Comparison of ENCODE assay signal across 23 cellular contexts in genomic region chr4:47646372-47646771, GRCh38.
"Had no signal": no experiment of that assay in that cellular context is flagged by ENCODE, and none has a peak within 500 bp of the region (broad histone marks: within the 10 kb centered on the region; RNA-seq: fewer than 3 reads in every experiment).

No MANE protein-coding gene starts in this region.

- H3K9me3 ChIP-seq: colonic mucosa, esophagus muscularis mucosa, gastroesophageal sphincter, heart right ventricle, neutrophil, pancreas, testis, tibial artery had no signal

- DNase-seq: colonic mucosa; effector CD8-positive, alpha-beta T cell; heart right ventricle; hippocampal formation; islet precursor cell; kidney glomerular epithelial cell; left colon; pancreas; retina; stimulated activated CD4-positive, alpha-beta T cell treated with anti-CD3 and anti-CD28 coated beads, Interleukin-2, amount 100 ng/mL, for 24 hours; stimulated activated CD4-positive, alpha-beta T cell treated with anti-CD3 and anti-CD28 coated beads, Interleukin-4, amount 100 ng/mL, for 24 hours; stimulated activated naive CD4-positive, alpha-beta T cell treated with Interleukin-2 at 50 U/mL for 16 hours; substantia nigra; testis; tibial artery had no signal

- H3K36me3 ChIP-seq: colonic mucosa, esophagus muscularis mucosa, gastroesophageal sphincter, heart right ventricle, neutrophil, pancreas, tibial artery had no signal

- H3K4me1 ChIP-seq: colonic mucosa, esophagus muscularis mucosa, foreskin keratinocyte, gastroesophageal sphincter, pancreas, testis had no signal

- H3K4me3 ChIP-seq: colonic mucosa, esophagus muscularis mucosa, gastroesophageal sphincter, heart right ventricle, lung, pancreas, testis, tibial artery had no signal

- H3K27me3 ChIP-seq: colonic mucosa, esophagus muscularis mucosa, gastroesophageal sphincter, heart right ventricle, pancreas, testis, tibial artery had no signal

- ATAC-seq: foreskin keratinocyte; gastroesophageal sphincter; left colon; natural killer cell treated with Interleukin-12 subunit alpha and Interleukin-12 subunit beta and Interleukin-15 and Interleukin-18, amount 100 ng/mL, for 72 hours; pancreas; sciatic nerve; stimulated activated effector memory CD8-positive, alpha-beta T cell treated with anti-CD3 and anti-CD28 coated beads, Interleukin-12 subunit alpha, Interleukin-12 subunit beta, amount 100 ng/mL, for 72 hours had no signal
